In the genomic region with DNA sequence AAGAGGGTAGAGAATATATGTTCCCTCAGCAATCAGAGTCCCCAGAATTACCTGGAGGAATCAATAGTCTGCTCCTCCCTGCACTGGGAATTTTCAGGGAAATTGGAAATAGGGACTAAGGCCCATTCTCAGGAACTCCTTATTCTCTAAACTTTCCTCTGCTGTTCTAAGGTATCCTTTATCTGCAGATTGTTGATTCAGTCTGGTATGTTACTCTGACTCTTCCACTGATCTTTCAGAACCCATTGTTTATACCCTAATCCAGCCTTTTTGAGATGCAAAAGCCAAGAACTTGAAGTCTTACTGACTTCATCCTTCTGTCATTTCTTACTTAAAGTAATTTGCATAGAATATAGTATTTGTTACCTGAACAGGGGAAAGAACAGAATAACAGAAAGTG, we compare ENCODE assay signal across 1 cellular context.
TF ChIP-seq lines count a peak whose summit lies in the region.

No MANE protein-coding gene starts in this region.

TF ChIP-seq in H1, 55 proteins besides CTCF, POLR2A, EP300 and RAD21 (continued from another document):
- TF ChIP-seq, protein P1, sequence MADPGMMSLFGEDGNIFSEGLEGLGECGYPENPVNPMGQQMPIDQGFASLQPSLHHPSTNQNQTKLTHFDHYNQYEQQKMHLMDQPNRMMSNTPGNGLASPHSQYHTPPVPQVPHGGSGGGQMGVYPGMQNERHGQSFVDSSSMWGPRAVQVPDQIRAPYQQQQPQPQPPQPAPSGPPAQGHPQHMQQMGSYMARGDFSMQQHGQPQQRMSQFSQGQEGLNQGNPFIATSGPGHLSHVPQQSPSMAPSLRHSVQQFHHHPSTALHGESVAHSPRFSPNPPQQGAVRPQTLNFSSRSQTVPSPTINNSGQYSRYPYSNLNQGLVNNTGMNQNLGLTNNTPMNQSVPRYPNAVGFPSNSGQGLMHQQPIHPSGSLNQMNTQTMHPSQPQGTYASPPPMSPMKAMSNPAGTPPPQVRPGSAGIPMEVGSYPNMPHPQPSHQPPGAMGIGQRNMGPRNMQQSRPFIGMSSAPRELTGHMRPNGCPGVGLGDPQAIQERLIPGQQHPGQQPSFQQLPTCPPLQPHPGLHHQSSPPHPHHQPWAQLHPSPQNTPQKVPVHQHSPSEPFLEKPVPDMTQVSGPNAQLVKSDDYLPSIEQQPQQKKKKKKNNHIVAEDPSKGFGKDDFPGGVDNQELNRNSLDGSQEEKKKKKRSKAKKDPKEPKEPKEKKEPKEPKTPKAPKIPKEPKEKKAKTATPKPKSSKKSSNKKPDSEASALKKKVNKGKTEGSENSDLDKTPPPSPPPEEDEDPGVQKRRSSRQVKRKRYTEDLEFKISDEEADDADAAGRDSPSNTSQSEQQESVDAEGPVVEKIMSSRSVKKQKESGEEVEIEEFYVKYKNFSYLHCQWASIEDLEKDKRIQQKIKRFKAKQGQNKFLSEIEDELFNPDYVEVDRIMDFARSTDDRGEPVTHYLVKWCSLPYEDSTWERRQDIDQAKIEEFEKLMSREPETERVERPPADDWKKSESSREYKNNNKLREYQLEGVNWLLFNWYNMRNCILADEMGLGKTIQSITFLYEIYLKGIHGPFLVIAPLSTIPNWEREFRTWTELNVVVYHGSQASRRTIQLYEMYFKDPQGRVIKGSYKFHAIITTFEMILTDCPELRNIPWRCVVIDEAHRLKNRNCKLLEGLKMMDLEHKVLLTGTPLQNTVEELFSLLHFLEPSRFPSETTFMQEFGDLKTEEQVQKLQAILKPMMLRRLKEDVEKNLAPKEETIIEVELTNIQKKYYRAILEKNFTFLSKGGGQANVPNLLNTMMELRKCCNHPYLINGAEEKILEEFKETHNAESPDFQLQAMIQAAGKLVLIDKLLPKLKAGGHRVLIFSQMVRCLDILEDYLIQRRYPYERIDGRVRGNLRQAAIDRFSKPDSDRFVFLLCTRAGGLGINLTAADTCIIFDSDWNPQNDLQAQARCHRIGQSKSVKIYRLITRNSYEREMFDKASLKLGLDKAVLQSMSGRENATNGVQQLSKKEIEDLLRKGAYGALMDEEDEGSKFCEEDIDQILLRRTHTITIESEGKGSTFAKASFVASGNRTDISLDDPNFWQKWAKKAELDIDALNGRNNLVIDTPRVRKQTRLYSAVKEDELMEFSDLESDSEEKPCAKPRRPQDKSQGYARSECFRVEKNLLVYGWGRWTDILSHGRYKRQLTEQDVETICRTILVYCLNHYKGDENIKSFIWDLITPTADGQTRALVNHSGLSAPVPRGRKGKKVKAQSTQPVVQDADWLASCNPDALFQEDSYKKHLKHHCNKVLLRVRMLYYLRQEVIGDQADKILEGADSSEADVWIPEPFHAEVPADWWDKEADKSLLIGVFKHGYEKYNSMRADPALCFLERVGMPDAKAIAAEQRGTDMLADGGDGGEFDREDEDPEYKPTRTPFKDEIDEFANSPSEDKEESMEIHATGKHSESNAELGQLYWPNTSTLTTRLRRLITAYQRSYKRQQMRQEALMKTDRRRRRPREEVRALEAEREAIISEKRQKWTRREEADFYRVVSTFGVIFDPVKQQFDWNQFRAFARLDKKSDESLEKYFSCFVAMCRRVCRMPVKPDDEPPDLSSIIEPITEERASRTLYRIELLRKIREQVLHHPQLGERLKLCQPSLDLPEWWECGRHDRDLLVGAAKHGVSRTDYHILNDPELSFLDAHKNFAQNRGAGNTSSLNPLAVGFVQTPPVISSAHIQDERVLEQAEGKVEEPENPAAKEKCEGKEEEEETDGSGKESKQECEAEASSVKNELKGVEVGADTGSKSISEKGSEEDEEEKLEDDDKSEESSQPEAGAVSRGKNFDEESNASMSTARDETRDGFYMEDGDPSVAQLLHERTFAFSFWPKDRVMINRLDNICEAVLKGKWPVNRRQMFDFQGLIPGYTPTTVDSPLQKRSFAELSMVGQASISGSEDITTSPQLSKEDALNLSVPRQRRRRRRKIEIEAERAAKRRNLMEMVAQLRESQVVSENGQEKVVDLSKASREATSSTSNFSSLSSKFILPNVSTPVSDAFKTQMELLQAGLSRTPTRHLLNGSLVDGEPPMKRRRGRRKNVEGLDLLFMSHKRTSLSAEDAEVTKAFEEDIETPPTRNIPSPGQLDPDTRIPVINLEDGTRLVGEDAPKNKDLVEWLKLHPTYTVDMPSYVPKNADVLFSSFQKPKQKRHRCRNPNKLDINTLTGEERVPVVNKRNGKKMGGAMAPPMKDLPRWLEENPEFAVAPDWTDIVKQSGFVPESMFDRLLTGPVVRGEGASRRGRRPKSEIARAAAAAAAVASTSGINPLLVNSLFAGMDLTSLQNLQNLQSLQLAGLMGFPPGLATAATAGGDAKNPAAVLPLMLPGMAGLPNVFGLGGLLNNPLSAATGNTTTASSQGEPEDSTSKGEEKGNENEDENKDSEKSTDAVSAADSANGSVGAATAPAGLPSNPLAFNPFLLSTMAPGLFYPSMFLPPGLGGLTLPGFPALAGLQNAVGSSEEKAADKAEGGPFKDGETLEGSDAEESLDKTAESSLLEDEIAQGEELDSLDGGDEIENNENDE (IDR thresholded peaks at IDR 0.05; ENCODE audit: insufficient replicate concordance, low read length), result no peak
- TF ChIP-seq GTF2F1 (IDR thresholded peaks at IDR 0.05; ENCODE audit: borderline replicate concordance, low read depth, low read length) (no peak), RFX5 (IDR thresholded peaks at IDR 0.05; ENCODE audit: borderline replicate concordance, low read depth, low read length) (no peak), FOSL1 (IDR thresholded peaks at IDR 0.05; ENCODE audit: insufficient read depth, low read depth, low read length) (no peak), SRF (IDR thresholded peaks at IDR 0.05; ENCODE audit: low read depth, low read length) (no peak), CTBP2 (IDR thresholded peaks at IDR 0.05; ENCODE audit: borderline replicate concordance, insufficient read depth, insufficient read length, low read length) (no peak), POU5F1 (IDR thresholded peaks at IDR 0.05; ENCODE audit: low read depth, low read length) (no peak), MAFK (IDR thresholded peaks at IDR 0.05; ENCODE audit: low read depth, low read length) (no peak), BRCA1 (IDR thresholded peaks at IDR 0.05; ENCODE audit: low read depth, low read length) (no peak), EGR1 (IDR thresholded peaks at IDR 0.05; ENCODE audit: borderline replicate concordance, low read depth, low read length) (no peak), TEAD4 (IDR thresholded peaks at IDR 0.05; ENCODE audit: low read depth, low read length) (no peak), PHF8 (conservative IDR thresholded peaks at IDR 0.05; ENCODE audit: low read depth, low read length) (no peak)
